Comparison of ENCODE assay signal across 8 cellular contexts in genomic region chr3:153162513-153163348, GRCh38. TPM values are rescaled to one million over a fixed set of nuclear protein-coding genes. Genes with fewer than 3 reads are reported as not detected.
DNase-seq lines count a peak whose midpoint lies in the region; ATAC-seq and TF ChIP-seq lines count a peak whose summit lies in the region.

No MANE protein-coding gene starts in this region.

- H3K4me2 ChIP-seq in fibroblast of lung (ENCODE audit: extremely low read depth, insufficient read depth, low read length) = peak overlapping the region; percentile 65

- H3K36me3 ChIP-seq in fibroblast of lung (ENCODE audit: control insufficient read depth, insufficient read depth, low read length) = no peaks in the 10 kb centered on the region

- ATAC-seq in HG02623 (IDR thresholded peaks at IDR 0.05; ENCODE audit: unreplicated experiment) = peak; percentile 2

- H3K4me3 Mint-ChIP-seq in nephron = peak overlapping the region; percentile 90 to 97 (median 94)

- no peaks in the 10 kb centered on the region for H3K27me3 Mint-ChIP-seq in nephron (ENCODE audit: low read depth)

- H3K4me1 ChIP-seq in fibroblast of lung (ENCODE audit: control insufficient read depth, extremely low read depth, insufficient read depth, low read length) = peaks cover 2% of the 10 kb centered on the region

- H3K4me3 ChIP-seq in fibroblast of lung (replicated peaks in 1 of 4; ENCODE audit: control extremely low read depth in 1 of 4, insufficient read depth in 1 of 4, low read depth in 3 of 4, low read length in 4 of 4) = peak overlapping the region; percentile 62 to 97 (median 95)

- peak overlapping the region; percentile 43 for H2AFZ ChIP-seq in fibroblast of lung (ENCODE audit: low read length)

- H3K9me3 ChIP-seq in fibroblast of lung (ENCODE audit: control insufficient read depth, insufficient read depth, low read depth, low read length) = no peaks in the 10 kb centered on the region

- H3K36me3 Mint-ChIP-seq in nephron (ENCODE audit: low read depth) = peaks cover 7% of the 10 kb centered on the region

- in situ Hi-C loops in GM13976 (cut with MboI; ENCODE audit: low sequenced_read_pairs, unreplicated experiment) = loop anchor here (25.0 kb wide), 1 partner anchor 600 kb away; no protein-coding TSS in a partner anchor

- H3K27ac ChIP-seq in fibroblast of lung (ENCODE audit: insufficient read depth, low read length) = peak overlapping the region; percentile 72
- peak overlapping the region; percentile 60 for H3K27ac ChIP-seq in temporal lobe (ENCODE audit: low read depth, low read length)

- H3K9ac ChIP-seq in fibroblast of lung (ENCODE audit: insufficient read depth, low read length) = peak overlapping the region; percentile 79

- H3K27ac Mint-ChIP-seq in nephron = peak overlapping the region; percentile 79 to 88 (median 81)

- TF ChIP-seq CTCF in GM13976 (IDR thresholded peaks at IDR 0.05; ENCODE audit: borderline replicate concordance, control extremely low read depth, extremely low read depth, insufficient read depth, missing control alignments) (no peak), fibroblast of lung (conservative IDR thresholded peaks at IDR 0.05 in 1 of 2, IDR thresholded peaks at IDR 0.05 in 1 of 2; ENCODE audit: low read depth in 1 of 2, low read length in 2 of 2) (no peak), nephron (IDR thresholded peaks at IDR 0.05; ENCODE audit: unreplicated experiment in 3 of 3) (no peak)

- no peaks in the 10 kb centered on the region for H4K20me1 ChIP-seq in fibroblast of lung (ENCODE audit: control insufficient read depth, extremely low read depth, insufficient read depth, low read length)

- no peaks in the 10 kb centered on the region for H3K9me3 Mint-ChIP-seq in nephron

- no peaks in the 10 kb centered on the region for H3K27me3 ChIP-seq in fibroblast of lung (ENCODE audit: control insufficient read depth, insufficient read depth, low read length)

- peaks cover 56% of the 10 kb centered on the region for H3K79me2 ChIP-seq in fibroblast of lung (ENCODE audit: control insufficient read depth, insufficient read depth, low read length)

- DNase-seq in GM13976 (ENCODE audit: low spot score) (peak; percentile 56), NOMO-1 (lab: John Stamatoyannopoulos, UW; ENCODE audit: unreplicated experiment in 2 of 2) (peak; percentile 60 to 76), activated T-helper 1 cell treated with Interleukin-2 at 50 U/mL for 16 hours (ENCODE audit: low read depth) (peak; percentile 16), fibroblast of lung (ENCODE audit: low read depth in 2 of 2) (peak; percentile 39 to 47), NCI-H2107 (lab: John Stamatoyannopoulos, UW) (no peak)

- peaks cover 38% of the 10 kb centered on the region for H3K4me1 Mint-ChIP-seq in nephron

RNA-seq across cellular contexts. Expression of gene RAP2B, which starts 0.7 kb away (rescaled TPM):
- total RNA-seq in fibroblast of lung (24.4 and 27.1 TPM in 2 replicates), temporal lobe (19.4 TPM)
- polyA plus RNA-seq in fibroblast of lung = 8.7 and 10.5 TPM in 2 replicates
- 10.1 and 13.5 TPM in 2 replicates for polyA plus RNA-seq in fibroblast of lung (2012)
- polyA minus RNA-seq in fibroblast of lung (ENCODE audit: low replicate concordance) = 6.4 and 7.7 TPM in 2 replicates
